In genomic region chr14:36655571-36655962, GRCh38 we compare ENCODE assay signal across 19 cellular contexts. TPM values are rescaled to one million over a fixed set of nuclear protein-coding genes. Genes with fewer than 3 reads are reported as not detected.
DNase-seq lines count a peak whose midpoint lies in the region; ATAC-seq and TF ChIP-seq lines count a peak whose summit lies in the region.
"Had no signal": no experiment of that assay in that cellular context is flagged by ENCODE, and none has a peak within 500 bp of the region (broad histone marks: within the 10 kb centered on the region; RNA-seq: fewer than 3 reads in every experiment).

No MANE protein-coding gene starts in this region.

- no peak overlapping the region for H4K91ac ChIP-seq in mesenchymal stem cell (ENCODE audit: low read length)

- no peak overlapping the region for H3K18ac ChIP-seq in mesenchymal stem cell (ENCODE audit: low read depth in 1 of 2, low read length in 2 of 2)

- no peak overlapping the region for H3K14ac ChIP-seq in mesenchymal stem cell (ENCODE audit: low read length in 2 of 2)

- no peak overlapping the region for H2AK5ac ChIP-seq in mesenchymal stem cell (ENCODE audit: low read length, severe bottlenecking)

- H3K4me1 Mint-ChIP-seq in activated naive CD8-positive, alpha-beta T cell treated with anti-CD3 and anti-CD28 coated beads, Interleukin-2, amount 10 ng/mL, durations not matched to agents 7 days and 5 days, result peaks cover 3% of the 10 kb centered on the region
- peaks cover 18% of the 10 kb centered on the region for H3K4me1 Mint-ChIP-seq in activated naive CD8-positive, alpha-beta T cell treated with anti-CD3 and anti-CD28 coated beads, Interleukin-2, amount 50 U/mL, for 24 hours
- H3K4me1 Mint-ChIP-seq in activated B cell treated with CpG ODN at 0.5 μM for 24 hours, result peaks cover 14% of the 10 kb centered on the region

- H3K4me1 ChIP-seq in mesenchymal stem cell (ENCODE audit: control insufficient read depth, insufficient read depth, low read depth, low read length), result peaks cover 37% of the 10 kb centered on the region
- peaks cover 4 to 30% of the 10 kb centered on the region in 2 donors for H3K4me1 ChIP-seq in thoracic aorta (ENCODE audit: control insufficient read depth in 1 of 2, low read depth in 2 of 2)

- no peak overlapping the region for H2BK15ac ChIP-seq in mesenchymal stem cell (ENCODE audit: low read depth, poor library complexity, severe bottlenecking)

- no peak overlapping the region for H3K23ac ChIP-seq in mesenchymal stem cell (ENCODE audit: low read length in 2 of 2)

- intact Hi-C loops in activated B cell treated with CpG ODN at 0.5 μM for 24 hours (cut with micrococcal nuclease), result loop anchor here (5.0 kb wide), 4 partner anchors 68 to 942 kb away; partner anchors contain the start of genes FOXA1, NKX2-1 and TTC6

- H3K9me3 ChIP-seq in mesenchymal stem cell (ENCODE audit: control insufficient read depth, low read length) (no peaks in the 10 kb centered on the region), thoracic aorta (no peaks in the 10 kb centered on the region)
- H3K9me3 ChIP-seq: lower lobe of right lung, sigmoid colon had no signal

- no peak for ATAC-seq in activated naive CD8-positive, alpha-beta T cell treated with anti-CD3 and anti-CD28 coated beads, Interleukin-2, amount 10 ng/mL, durations not matched to agents 7 days and 5 days (ENCODE audit: low read depth)
- no peak for ATAC-seq in activated naive CD8-positive, alpha-beta T cell treated with anti-CD3 and anti-CD28 coated beads, Interleukin-2, amount 50 U/mL, for 24 hours
- ATAC-seq in activated B cell treated with CpG ODN at 0.5 μM for 24 hours (ENCODE audit: low read depth) (no peak), thoracic aorta (ENCODE audit: insufficient number of reproducible peaks, low FRiP score, low read depth) (no peak), HG02678 (IDR thresholded peaks at IDR 0.05; ENCODE audit: unreplicated experiment) (no peak)

- no peak overlapping the region for H3K4me3 ChIP-seq in mesenchymal stem cell (ENCODE audit: insufficient read depth in 1 of 2, low read depth in 1 of 2, low read length in 2 of 2)
- peak overlapping the region; percentile 60 for H3K4me3 ChIP-seq in thoracic aorta
- H3K4me3 ChIP-seq: lower lobe of right lung had no signal

- H2BK12ac ChIP-seq in mesenchymal stem cell (ENCODE audit: low read length in 2 of 2), result no peak overlapping the region

- peak overlapping the region; percentile 7 for H3K4me2 ChIP-seq in mesenchymal stem cell (ENCODE audit: low read length, poor library complexity, severe bottlenecking)

- H3K27me3 Mint-ChIP-seq in activated naive CD8-positive, alpha-beta T cell treated with anti-CD3 and anti-CD28 coated beads, Interleukin-2, amount 10 ng/mL, durations not matched to agents 7 days and 5 days, result peaks cover 85% of the 10 kb centered on the region
- H3K27me3 Mint-ChIP-seq in activated naive CD8-positive, alpha-beta T cell treated with anti-CD3 and anti-CD28 coated beads, Interleukin-2, amount 50 U/mL, for 24 hours, result peaks cover 90% of the 10 kb centered on the region
- peaks cover 70% of the 10 kb centered on the region for H3K27me3 Mint-ChIP-seq in activated B cell treated with CpG ODN at 0.5 μM for 24 hours

- no peak overlapping the region for H2BK120ac ChIP-seq in mesenchymal stem cell (ENCODE audit: low read depth, low read length)

- H3K36me3 ChIP-seq in mesenchymal stem cell (ENCODE audit: control insufficient read depth in 1 of 2, insufficient read depth in 2 of 2, low read depth in 1 of 2, low read length in 2 of 2), result peaks cover 0 to 5% of the 10 kb centered on the region in 2 experiments
- H3K36me3 ChIP-seq in thoracic aorta, result no peaks in the 10 kb centered on the region
- H3K36me3 ChIP-seq: lower lobe of right lung, sigmoid colon had no signal

- no peak overlapping the region for H2AFZ ChIP-seq in mesenchymal stem cell (ENCODE audit: low read depth, low read length)

- no peak overlapping the region for H2BK5ac ChIP-seq in mesenchymal stem cell (ENCODE audit: low read depth, low read length, poor library complexity, severe bottlenecking)

- H3K9me3 Mint-ChIP-seq in activated naive CD8-positive, alpha-beta T cell treated with anti-CD3 and anti-CD28 coated beads, Interleukin-2, amount 10 ng/mL, durations not matched to agents 7 days and 5 days, result peaks cover 4% of the 10 kb centered on the region
- H3K9me3 Mint-ChIP-seq in activated naive CD8-positive, alpha-beta T cell treated with anti-CD3 and anti-CD28 coated beads, Interleukin-2, amount 50 U/mL, for 24 hours, result no peaks in the 10 kb centered on the region
- H3K9me3 Mint-ChIP-seq in activated B cell treated with CpG ODN at 0.5 μM for 24 hours, result no peaks in the 10 kb centered on the region
- H3K9me3 Mint-ChIP-seq: activated naive CD4-positive, alpha-beta T cell treated with anti-CD3 and anti-CD28 coated beads, Interleukin-2, amount 50 U/mL, for 24 hours had no signal

- no peak overlapping the region for H3K9ac ChIP-seq in mesenchymal stem cell (ENCODE audit: low read length)

- peaks cover 4% of the 10 kb centered on the region for H3K36me3 Mint-ChIP-seq in activated naive CD8-positive, alpha-beta T cell treated with anti-CD3 and anti-CD28 coated beads, Interleukin-2, amount 10 ng/mL, durations not matched to agents 7 days and 5 days
- H3K36me3 Mint-ChIP-seq in activated naive CD8-positive, alpha-beta T cell treated with anti-CD3 and anti-CD28 coated beads, Interleukin-2, amount 50 U/mL, for 24 hours (ENCODE audit: low read depth), result peaks cover 10% of the 10 kb centered on the region
- H3K36me3 Mint-ChIP-seq in activated B cell treated with CpG ODN at 0.5 μM for 24 hours (ENCODE audit: low read depth), result no peaks in the 10 kb centered on the region

- TF ChIP-seq CTCF in activated B cell treated with CpG ODN at 0.5 μM for 24 hours (IDR thresholded peaks at IDR 0.05) (no peak), thoracic aorta (IDR thresholded peaks at IDR 0.05) (no peak)

- H3K27ac Mint-ChIP-seq in activated naive CD8-positive, alpha-beta T cell treated with anti-CD3 and anti-CD28 coated beads, Interleukin-2, amount 10 ng/mL, durations not matched to agents 7 days and 5 days, result peak overlapping the region; percentile 74
- no peak overlapping the region for H3K27ac Mint-ChIP-seq in activated naive CD8-positive, alpha-beta T cell treated with anti-CD3 and anti-CD28 coated beads, Interleukin-2, amount 50 U/mL, for 24 hours
- H3K27ac Mint-ChIP-seq in activated B cell treated with CpG ODN at 0.5 μM for 24 hours, result peak overlapping the region; percentile 60
- H3K27ac Mint-ChIP-seq: activated CD4-positive, alpha-beta T cell treated with anti-CD3 and anti-CD28 coated beads for 36 hours; activated naive CD4-positive, alpha-beta T cell treated with anti-CD3 and anti-CD28 coated beads, Interleukin-2, amount 50 U/mL, for 24 hours had no signal

- CTCF ChIA-PET in activated B cell treated with CpG ODN at 0.5 μM for 24 hours (lab: Charles Lee), result no interaction called here

- peaks cover 95 to 100% of the 10 kb centered on the region in 2 experiments for H3K27me3 ChIP-seq in mesenchymal stem cell (ENCODE audit: control insufficient read depth in 1 of 2, insufficient read depth in 1 of 2, low read length in 2 of 2)
- H3K27me3 ChIP-seq in thoracic aorta (replicated peaks; ENCODE audit: insufficient read depth), result peaks cover 34% of the 10 kb centered on the region

- WGBS in mesenchymal stem cell, result 8% methylated on average over 10 of the region's 11 CpGs

- peak overlapping the region; percentile 47 for H3K4me3 Mint-ChIP-seq in activated naive CD8-positive, alpha-beta T cell treated with anti-CD3 and anti-CD28 coated beads, Interleukin-2, amount 10 ng/mL, durations not matched to agents 7 days and 5 days
- no peak overlapping the region for H3K4me3 Mint-ChIP-seq in activated naive CD8-positive, alpha-beta T cell treated with anti-CD3 and anti-CD28 coated beads, Interleukin-2, amount 50 U/mL, for 24 hours
- no peak overlapping the region for H3K4me3 Mint-ChIP-seq in activated B cell treated with CpG ODN at 0.5 μM for 24 hours
- H3K4me3 Mint-ChIP-seq: activated CD4-positive, alpha-beta T cell treated with anti-CD3 and anti-CD28 coated beads for 36 hours had no signal

- H3K4ac ChIP-seq in mesenchymal stem cell (ENCODE audit: low read depth in 1 of 2, low read length in 2 of 2), result no peak overlapping the region

- no peak for DNase-seq in activated naive CD8-positive, alpha-beta T cell treated with anti-CD3 and anti-CD28 coated beads, Interleukin-2, amount 10 ng/mL, durations not matched to agents 7 days and 5 days
- DNase-seq in activated naive CD8-positive, alpha-beta T cell treated with anti-CD3 and anti-CD28 coated beads, Interleukin-2, amount 50 U/mL, for 24 hours, result no peak
- DNase-seq in activated B cell treated with CpG ODN at 0.5 μM for 24 hours, result no peak
- no peak for DNase-seq in mesenchymal stem cell
- DNase-seq in thoracic aorta (ENCODE audit: low spot score), result no peak
- no peak for DNase-seq in C1 segment of cervical spinal cord (lab: John Stamatoyannopoulos, UW)
- DNase-seq in ureter (ENCODE audit: low spot score), result no peak
- DNase-seq: DMS 273 treated with DMSO at 0.1 percent for 48 hours, GDM1, lower lobe of right lung, naive B cell, NCI-H1930, NCI-H510A, sigmoid colon, T1000 had no signal

- H4K8ac ChIP-seq in mesenchymal stem cell (ENCODE audit: low read length), result no peak overlapping the region

- H3K79me1 ChIP-seq in mesenchymal stem cell (replicated peaks; ENCODE audit: low read length, poor library complexity, severe bottlenecking), result no peaks in the 10 kb centered on the region

- POLR2A ChIA-PET in activated naive CD8-positive, alpha-beta T cell treated with anti-CD3 and anti-CD28 coated beads, Interleukin-2, amount 10 ng/mL, durations not matched to agents 7 days and 5 days (lab: Charles Lee), result no interaction called here
- POLR2A ChIA-PET in activated B cell treated with CpG ODN at 0.5 μM for 24 hours (lab: Charles Lee), result no interaction called here

- no peak overlapping the region for H3K27ac ChIP-seq in mesenchymal stem cell (ENCODE audit: low read length, poor library complexity, severe bottlenecking)
- H3K27ac ChIP-seq in thoracic aorta, result no peak overlapping the region
- H3K27ac ChIP-seq: lower lobe of right lung had no signal

RNA-seq across cellular contexts. Expression of gene PAX9, which starts 6.1 kb away (rescaled TPM):
- not detected for total RNA-seq in activated naive CD8-positive, alpha-beta T cell treated with anti-CD3 and anti-CD28 coated beads, Interleukin-2, amount 10 ng/mL, durations not matched to agents 7 days and 5 days
- not detected in 2 replicates for total RNA-seq in activated B cell treated with CpG ODN at 0.5 μM for 24 hours
- polyA plus RNA-seq in mesenchymal stem cell (2013, experiment 1 of 2), result 0.91 TPM
- 0.92 TPM for polyA plus RNA-seq in mesenchymal stem cell (2013, experiment 2 of 2)
- 1 to 10 TPM in 1 of 2 donors, under 1 TPM in 1; 0.21 to 4.5 TPM for total RNA-seq in thoracic aorta
- 2.1 TPM for total RNA-seq in ureter
- total RNA-seq: activated CD4-positive, alpha-beta T cell treated with anti-CD3 and anti-CD28 coated beads for 36 hours; dermis microvascular lymphatic vessel endothelial cell had no signal
